Comparison of ENCODE assay signal across 12 cellular contexts in the genomic region with DNA sequence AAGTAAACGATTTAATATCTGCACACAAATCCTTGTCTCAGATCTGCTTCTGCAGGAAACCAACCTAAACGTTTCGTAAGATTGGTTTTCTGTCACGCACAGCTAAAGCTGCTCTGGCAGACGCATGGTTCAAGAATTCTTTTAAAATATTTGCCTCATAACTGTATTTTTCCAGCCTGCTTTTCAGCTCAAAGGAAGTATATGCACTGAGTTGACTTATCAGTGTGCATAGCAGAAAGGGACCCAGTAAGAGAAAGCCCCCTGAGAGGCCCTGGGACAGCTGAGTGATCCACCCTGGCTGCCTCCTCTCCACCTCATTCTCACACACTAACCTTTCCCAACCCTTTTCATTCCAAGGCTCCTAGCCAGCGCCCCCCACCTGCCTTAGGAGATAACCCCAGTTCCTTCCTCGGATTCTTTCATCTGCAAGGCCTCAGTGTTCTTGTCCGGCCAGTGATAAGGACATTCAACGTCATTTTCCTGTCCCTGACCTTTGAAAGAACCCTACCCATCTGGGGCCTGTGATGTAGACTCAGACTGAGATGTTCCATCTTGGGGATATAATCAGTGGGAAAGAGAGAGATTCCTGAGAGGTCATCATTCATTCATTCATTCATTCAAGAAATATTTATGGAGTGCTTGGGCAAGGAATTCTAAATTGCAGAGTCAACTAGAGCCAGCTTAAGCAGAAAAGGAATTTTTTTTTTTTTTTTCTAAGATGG. TPM values are rescaled to one million over a fixed set of nuclear protein-coding genes. Genes with fewer than 3 reads are reported as not detected.
DNase-seq lines count a peak whose midpoint lies in the region; ATAC-seq and TF ChIP-seq lines count a peak whose summit lies in the region.
"Had no signal": no experiment of that assay in that cellular context is flagged by ENCODE, and none has a peak within 500 bp of the region (broad histone marks: within the 10 kb centered on the region; RNA-seq: fewer than 3 reads in every experiment).

No MANE protein-coding gene starts in this region.

- no peak overlapping the region for H3K4me3 ChIP-seq in BLaER1 treated with 17β-estradiol and CSF1 and Interleukin-3, amounts not matched to agents 10 nM and 100 nM
- no peak overlapping the region for H3K4me3 ChIP-seq in epithelial cell of esophagus (ENCODE audit: low read length)
- H3K4me3 ChIP-seq: skin epidermis had no signal

- H3K9me3 Mint-ChIP-seq in nephron (no peaks in the 10 kb centered on the region), glutamatergic neuron (ENCODE audit: unreplicated experiment) (no peaks in the 10 kb centered on the region)
- H3K9me3 Mint-ChIP-seq: activated naive CD8-positive, alpha-beta T cell treated with anti-CD3 and anti-CD28 coated beads, Interleukin-2, amount 10 ng/mL, durations not matched to agents 7 days and 5 days had no signal

- H3K9me3 ChIP-seq in BLaER1 treated with 17β-estradiol and CSF1 and Interleukin-3, amounts not matched to agents 10 nM and 100 nM (replicated peaks in 1 of 11), result no peaks in the 10 kb centered on the region

- no peaks in the 10 kb centered on the region for H3K27me3 Mint-ChIP-seq in nephron (ENCODE audit: low read depth)
- H3K27me3 Mint-ChIP-seq in glutamatergic neuron (ENCODE audit: unreplicated experiment), result peaks cover 3% of the 10 kb centered on the region

- H3K36me3 ChIP-seq in BLaER1 treated with 17β-estradiol and CSF1 and Interleukin-3, amounts not matched to agents 10 nM and 100 nM, result no peaks in the 10 kb centered on the region
- H3K36me3 ChIP-seq: WERI-Rb-1 had no signal

- H3K36me3 Mint-ChIP-seq in nephron (ENCODE audit: low read depth) (no peaks in the 10 kb centered on the region), glutamatergic neuron (ENCODE audit: unreplicated experiment) (no peaks in the 10 kb centered on the region)

- peaks cover 0 to 79% (median 0%) of the 10 kb centered on the region in 11 experiments; a peak in 6 of 22 replicates for H3K27me3 ChIP-seq in BLaER1 treated with 17β-estradiol and CSF1 and Interleukin-3, amounts not matched to agents 10 nM and 100 nM

- peaks cover 9% of the 10 kb centered on the region for H3K4me1 Mint-ChIP-seq in nephron
- no peaks in the 10 kb centered on the region for H3K4me1 Mint-ChIP-seq in glutamatergic neuron (ENCODE audit: low read depth, unreplicated experiment)

- no peak overlapping the region for H3K9ac ChIP-seq in BLaER1 treated with 17β-estradiol and CSF1 and Interleukin-3, amounts not matched to agents 10 nM and 100 nM

- peak; percentile 76 for DNase-seq in NOMO-1 treated with DMSO at 0.1 percent for 48 hours (lab: John Stamatoyannopoulos, UW; ENCODE audit: unreplicated experiment)
- DNase-seq in epithelial cell of esophagus (ENCODE audit: low read depth), result peak; percentile 30
- DNase-seq in glutamatergic neuron, result no peak
- DNase-seq: activated naive CD8-positive, alpha-beta T cell treated with anti-CD3 and anti-CD28 coated beads, Interleukin-2, amount 10 ng/mL, durations not matched to agents 7 days and 5 days; NCI-H2081; WERI-Rb-1 had no signal

- peaks cover 0 to 10% (median 0%) of the 10 kb centered on the region in 11 experiments; a peak in 1 of 22 replicates for H4K20me1 ChIP-seq in BLaER1 treated with 17β-estradiol and CSF1 and Interleukin-3, amounts not matched to agents 10 nM and 100 nM

- peaks cover 29 to 52% (median 39%) of the 10 kb centered on the region in 10 experiments for H3K4me1 ChIP-seq in BLaER1 treated with 17β-estradiol and CSF1 and Interleukin-3, amounts not matched to agents 10 nM and 100 nM

- peak overlapping the region in 10 of 11 experiments; percentile 4 to 71 (median 38); a peak in 18 of 22 replicates for H3K4me2 ChIP-seq in BLaER1 treated with 17β-estradiol and CSF1 and Interleukin-3, amounts not matched to agents 10 nM and 100 nM

- H3K4me3 Mint-ChIP-seq in nephron, result no peak overlapping the region
- H3K4me3 Mint-ChIP-seq in glutamatergic neuron (ENCODE audit: unreplicated experiment), result no peak overlapping the region
- H3K4me3 Mint-ChIP-seq: activated naive CD8-positive, alpha-beta T cell treated with anti-CD3 and anti-CD28 coated beads, Interleukin-2, amount 10 ng/mL, durations not matched to agents 7 days and 5 days had no signal

- ATAC-seq in HG02571 (IDR thresholded peaks at IDR 0.05; ENCODE audit: unreplicated experiment) (no peak), HG03135 (IDR thresholded peaks at IDR 0.05; ENCODE audit: unreplicated experiment) (no peak), HG02840 (IDR thresholded peaks at IDR 0.05; ENCODE audit: low FRiP score, unreplicated experiment) (no peak)

- peak overlapping the region in 2 of 11 experiments; percentile 16 to 21; a peak in 1 of 22 replicates for H3K27ac ChIP-seq in BLaER1 treated with 17β-estradiol and CSF1 and Interleukin-3, amounts not matched to agents 10 nM and 100 nM
- H3K27ac ChIP-seq: WERI-Rb-1 had no signal

- no peak for TF ChIP-seq CTCF in epithelial cell of esophagus (IDR thresholded peaks at IDR 0.05; ENCODE audit: insufficient read depth, low read depth, low read length, missing control alignments)
- TF ChIP-seq CTCF in nephron (IDR thresholded peaks at IDR 0.05; ENCODE audit: unreplicated experiment in 3 of 3), result no peak
- no peak for TF ChIP-seq CTCF in glutamatergic neuron (IDR thresholded peaks at IDR 0.05; ENCODE audit: partially characterized antibody, unreplicated experiment)

- H3K27ac Mint-ChIP-seq in nephron (peak overlapping the region; percentile 13 to 57 (median 20)), glutamatergic neuron (ENCODE audit: unreplicated experiment) (no peak overlapping the region)
- H3K27ac Mint-ChIP-seq: activated naive CD8-positive, alpha-beta T cell treated with anti-CD3 and anti-CD28 coated beads, Interleukin-2, amount 10 ng/mL, durations not matched to agents 7 days and 5 days had no signal

RNA-seq across cellular contexts. Expression of a gene that starts 22.4 kb away (rescaled TPM):
- 10.6 TPM for total RNA-seq in glutamatergic neuron (ENCODE audit: unreplicated experiment)
